Comparison of ENCODE assay signal across 27 cellular contexts in the genomic region with DNA sequence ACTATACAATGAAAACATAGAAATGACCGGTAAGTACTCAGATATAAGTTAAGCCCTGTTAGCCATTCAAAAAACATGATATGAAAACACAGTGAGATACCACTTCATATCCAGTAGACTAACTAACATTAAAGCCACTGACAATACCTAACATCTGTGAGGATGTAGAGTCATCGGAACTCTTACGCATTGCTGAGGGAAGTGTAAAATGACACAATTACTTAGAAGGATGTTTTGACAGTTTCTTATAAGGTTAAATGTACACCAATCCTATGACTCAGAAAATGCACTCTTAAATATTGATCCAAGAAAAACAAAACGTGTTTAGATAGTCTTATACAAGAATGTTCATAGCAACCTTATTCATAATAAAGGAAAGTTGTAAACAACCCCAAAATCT.
"Had no signal": no experiment of that assay in that cellular context is flagged by ENCODE, and none has a peak within 500 bp of the region (broad histone marks: within the 10 kb centered on the region; RNA-seq: fewer than 3 reads in every experiment).

No MANE protein-coding gene starts in this region.

- H3K9ac ChIP-seq: neural progenitor cell had no signal

- H3K27ac ChIP-seq: coronary artery, esophagus muscularis mucosa, left ventricle myocardium inferior, lower lobe of right lung, neural progenitor cell, pancreas, testis, tibial nerve had no signal

- H3K36me3 ChIP-seq: esophagus muscularis mucosa, left ventricle myocardium inferior, lower lobe of right lung, neural progenitor cell, pancreas, tibial nerve had no signal

- H3K36me3 Mint-ChIP-seq: natural killer cell treated with Interleukin-12 subunit alpha and Interleukin-12 subunit beta and Interleukin-15 and Interleukin-18, amount 100 ng/mL, for 72 hours; neural progenitor cell; stimulated activated effector memory CD8-positive, alpha-beta T cell treated with anti-CD3 and anti-CD28 coated beads, Interleukin-12 subunit alpha, Interleukin-12 subunit beta, amount 100 ng/mL, for 72 hours had no signal

- FAIRE-seq: endothelial cell of umbilical vein, kidney, pancreas, small intestine had no signal

- H3K4me3 ChIP-seq: coronary artery, esophagus muscularis mucosa, left ventricle myocardium inferior, lower lobe of right lung, neural progenitor cell, pancreas, testis, tibial nerve had no signal

- H3K9me3 ChIP-seq: lower lobe of right lung, pancreas, testis had no signal

- DNase-seq: effector CD4-positive, alpha-beta T cell; endodermal cell; foreskin fibroblast; immature natural killer cell; kidney; left cardiac atrium; left ventricle myocardium inferior; lower lobe of right lung; mesenchymal stem cell; midbrain; occipital lobe; pancreas; right cardiac atrium; small intestine; stimulated activated CD4-positive, alpha-beta T cell treated with anti-CD3 and anti-CD28 coated beads, Interleukin-12 subunit alpha, Interleukin-12 subunit beta, amount 100 ng/mL, for 4 hours; stimulated activated CD4-positive, alpha-beta T cell treated with anti-CD3 and anti-CD28 coated beads, Interleukin-2, amount 100 ng/mL, for 48 hours; stimulated activated CD8-positive, alpha-beta memory T cell treated with anti-CD3 and anti-CD28 coated beads, Interleukin-4, amount 100 ng/mL, for 48 hours; stimulated activated naive CD8-positive, alpha-beta T cell treated with anti-CD3 and anti-CD28 coated beads, Interleukin-15, Interleukin-2, amounts not matched to agents 100 U/mL and 50 U/mL, for 24 hours; testis had no signal

- H3K9me3 Mint-ChIP-seq: natural killer cell treated with Interleukin-12 subunit alpha and Interleukin-12 subunit beta and Interleukin-15 and Interleukin-18, amount 100 ng/mL, for 72 hours had no signal

- H3K27me3 Mint-ChIP-seq: progenitor cell of endocrine pancreas had no signal

- ATAC-seq: left cardiac atrium; lower lobe of right lung; natural killer cell treated with Interleukin-12 subunit alpha and Interleukin-12 subunit beta and Interleukin-15 and Interleukin-18, amount 100 ng/mL, for 72 hours; pancreas; right cardiac atrium; stimulated activated effector memory CD8-positive, alpha-beta T cell treated with anti-CD3 and anti-CD28 coated beads, Interleukin-12 subunit alpha, Interleukin-12 subunit beta, amount 100 ng/mL, for 72 hours; stimulated activated naive CD8-positive, alpha-beta T cell treated with anti-CD3 and anti-CD28 coated beads, Interleukin-15, Interleukin-2, amounts not matched to agents 100 U/mL and 50 U/mL, for 24 hours had no signal

- H3K4me3 Mint-ChIP-seq: endodermal cell; immature natural killer cell; natural killer cell treated with Interleukin-12 subunit alpha and Interleukin-12 subunit beta and Interleukin-15 and Interleukin-18, amount 100 ng/mL, for 72 hours; neural progenitor cell; stimulated activated effector memory CD8-positive, alpha-beta T cell treated with anti-CD3 and anti-CD28 coated beads, Interleukin-12 subunit alpha, Interleukin-12 subunit beta, amount 100 ng/mL, for 72 hours had no signal

- H2AFZ ChIP-seq: neural progenitor cell had no signal

- H3K4me2 ChIP-seq: neural progenitor cell had no signal

- H3K4me1 Mint-ChIP-seq: endodermal cell; immature natural killer cell; stimulated activated effector memory CD8-positive, alpha-beta T cell treated with anti-CD3 and anti-CD28 coated beads, Interleukin-12 subunit alpha, Interleukin-12 subunit beta, amount 100 ng/mL, for 72 hours had no signal

- H3K27ac Mint-ChIP-seq: endodermal cell; immature natural killer cell; natural killer cell treated with Interleukin-12 subunit alpha and Interleukin-12 subunit beta and Interleukin-15 and Interleukin-18, amount 100 ng/mL, for 72 hours; neural progenitor cell; progenitor cell of endocrine pancreas; stimulated activated effector memory CD8-positive, alpha-beta T cell treated with anti-CD3 and anti-CD28 coated beads, Interleukin-12 subunit alpha, Interleukin-12 subunit beta, amount 100 ng/mL, for 72 hours had no signal

- H3K27me3 ChIP-seq: esophagus muscularis mucosa, neural progenitor cell, pancreas, testis, tibial nerve had no signal

- H3K4me1 ChIP-seq: esophagus muscularis mucosa, left ventricle myocardium inferior, lower lobe of right lung, neural progenitor cell, pancreas, testis, tibial nerve had no signal
